In genomic region chr4:52600275-52600674, GRCh38 we compare ENCODE assay signal across 17 cellular contexts.
"Had no signal": no experiment of that assay in that cellular context is flagged by ENCODE, and none has a peak within 500 bp of the region (broad histone marks: within the 10 kb centered on the region; RNA-seq: fewer than 3 reads in every experiment).

No MANE protein-coding gene starts in this region.

- FAIRE-seq: keratinocyte had no signal

- H3K4me3 ChIP-seq: dorsolateral prefrontal cortex, gastroesophageal sphincter, hepatocyte, lower lobe of right lung, ovary had no signal

- H3K27ac ChIP-seq: dorsolateral prefrontal cortex, gastroesophageal sphincter, hepatocyte, lower lobe of right lung, ovary had no signal

- H3K4me1 ChIP-seq: gastroesophageal sphincter, lower lobe of right lung had no signal

- H3K36me3 ChIP-seq: ovary had no signal

- ATAC-seq: activated CD4-positive, CD25-positive, alpha-beta regulatory T cell treated with anti-CD3 and anti-CD28 coated beads, Interleukin-2, amount 50 U/mL, for 24 hours; gastroesophageal sphincter; lower lobe of right lung had no signal

- H3K9me3 ChIP-seq: gastroesophageal sphincter, lower lobe of right lung, ovary had no signal

- DNase-seq: activated CD4-positive, alpha-beta T cell treated with anti-CD3 and anti-CD28 coated beads, Interleukin-2, amount 50 U/mL, for 1 hour; activated naive CD4-positive, alpha-beta T cell; activated naive CD8-positive, alpha-beta T cell treated with anti-CD3 and anti-CD28 coated beads, Interleukin-2, amount 10 ng/mL, durations not matched to agents 7 days and 5 days; dorsolateral prefrontal cortex; endodermal cell; erythroblast; lower lobe of right lung; midbrain; ovary; stimulated activated CD4-positive, alpha-beta T cell treated with anti-CD3 and anti-CD28 coated beads, Interleukin-15, amount 100 ng/mL, for 24 hours; stimulated activated CD4-positive, alpha-beta T cell treated with anti-CD3 and anti-CD28 coated beads, Interleukin-4, amount 100 ng/mL, for 1 hour; stimulated activated naive CD4-positive, alpha-beta T cell; trophoblast cell had no signal

- H3K27me3 ChIP-seq: dorsolateral prefrontal cortex, gastroesophageal sphincter, hepatocyte, ovary had no signal
